In the genomic region with DNA sequence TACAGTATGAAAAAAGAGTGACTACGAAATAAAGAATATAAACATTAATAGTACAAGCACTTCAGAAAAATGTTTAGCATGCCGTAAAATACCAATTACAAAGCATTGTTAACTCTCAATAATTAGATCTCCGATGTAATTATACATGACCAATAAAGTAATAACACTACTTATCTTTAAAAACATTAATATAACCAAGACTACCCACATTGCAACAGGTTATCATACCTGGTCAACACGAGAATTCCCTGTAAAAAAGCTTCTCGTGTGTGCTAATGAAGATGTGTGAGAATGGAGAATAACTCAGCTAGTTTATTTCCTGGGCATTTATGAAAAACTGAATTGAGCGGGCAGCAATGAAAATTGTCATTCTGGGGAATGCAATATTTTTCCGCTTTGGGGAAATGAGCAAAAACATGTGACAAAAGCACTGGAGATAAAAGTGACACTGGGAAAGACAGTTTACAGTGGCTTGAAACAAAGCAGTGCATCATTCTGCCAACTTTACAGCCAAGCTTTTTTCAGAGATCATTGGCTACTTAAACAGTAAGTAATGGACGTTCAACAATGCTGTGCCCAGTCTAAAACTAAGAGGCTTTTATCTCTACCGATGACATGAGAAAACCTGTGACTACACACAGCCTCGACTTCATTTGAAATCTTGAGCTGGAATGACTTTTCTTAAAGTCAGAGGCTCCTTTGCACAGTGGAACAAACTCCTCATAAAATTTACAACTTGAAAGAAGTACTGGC, we compare ENCODE assay signal across 9 cellular contexts. TPM values are rescaled to one million over a fixed set of nuclear protein-coding genes. Genes with fewer than 3 reads are reported as not detected.
DNase-seq lines count a peak whose midpoint lies in the region; TF ChIP-seq lines count a peak whose summit lies in the region.
"Had no signal": no experiment of that assay in that cellular context is flagged by ENCODE, and none has a peak within 500 bp of the region (broad histone marks: within the 10 kb centered on the region; RNA-seq: fewer than 3 reads in every experiment).

No MANE protein-coding gene starts in this region.

- H3K27me3 Mint-ChIP-seq in CD4-positive, alpha-beta memory T cell: no peaks in the 10 kb centered on the region
- no peaks in the 10 kb centered on the region for H3K27me3 Mint-ChIP-seq in dendritic cell treated with granulocyte-macrophage colony-stimulating factor and Interleukin-4, amounts not matched to agents 40 ng/mL and 50 ng/mL, for 4 days
- H3K27me3 Mint-ChIP-seq in progenitor cell of endocrine pancreas: no peaks in the 10 kb centered on the region

- POLR2A ChIA-PET in CD4-positive, alpha-beta memory T cell (lab: Charles Lee; ENCODE audit: partially characterized antibody): interaction anchor here (0.8 to 2.5 kb wide), 11 partner anchors 7 to 122 kb away, joined by 3 to 13 read pairs (median 7); no protein-coding TSS in a partner anchor
- POLR2A ChIA-PET in GM10248 (lab: Yijun Ruan, JAX): interaction anchor here (1.6 kb wide), 1 partner anchor 41 kb away, joined by 6 read pairs; no protein-coding TSS in a partner anchor

- H3K27ac ChIP-seq in CD4-positive, alpha-beta memory T cell (ENCODE audit: low read depth, low read length): peak overlapping the region; percentile 86

- H3K9me3 Mint-ChIP-seq in CD4-positive, alpha-beta memory T cell: peaks cover 0 to 4% (median 0%) of the 10 kb centered on the region in 8 donors
- no peaks in the 10 kb centered on the region for H3K9me3 Mint-ChIP-seq in dendritic cell treated with granulocyte-macrophage colony-stimulating factor and Interleukin-4, amounts not matched to agents 40 ng/mL and 50 ng/mL, for 4 days
- no peaks in the 10 kb centered on the region for H3K9me3 Mint-ChIP-seq in progenitor cell of endocrine pancreas (ENCODE audit: low read depth)

- TF ChIP-seq CTCF in LNCaP clone FGC (IDR thresholded peaks at IDR 0.05; ENCODE audit: control insufficient read depth, extremely low read depth, insufficient read depth) (no peak), progenitor cell of endocrine pancreas (IDR thresholded peaks at IDR 0.05; ENCODE audit: unreplicated experiment) (no peak), GM10248 (IDR thresholded peaks at IDR 0.05; ENCODE audit: control extremely low read depth, extremely low read depth, low read depth, missing control alignments) (no peak)

- no peaks in the 10 kb centered on the region for H3K9me3 ChIP-seq in CD4-positive, alpha-beta memory T cell (ENCODE audit: control insufficient read depth in 1 of 2, low read length in 2 of 2)

- peaks cover 87% of the 10 kb centered on the region for H3K4me1 ChIP-seq in CD4-positive, alpha-beta memory T cell (ENCODE audit: insufficient read depth, low read length)

- H3K27me3 ChIP-seq in CD4-positive, alpha-beta memory T cell (ENCODE audit: insufficient read depth, low read length): no peaks in the 10 kb centered on the region

- intact Hi-C loops in CD4-positive, alpha-beta memory T cell (cut with micrococcal nuclease): no loop called here
- intact Hi-C loops in dendritic cell treated with granulocyte-macrophage colony-stimulating factor and Interleukin-4, amounts not matched to agents 40 ng/mL and 50 ng/mL, for 4 days (cut with micrococcal nuclease): loop anchor here (5.0 kb wide), 3 partner anchors 33 to 123 kb away; partner anchors contain the start of gene ITPKB

- peak overlapping the region; percentile 79 to 88 (median 84) for H3K4me3 Mint-ChIP-seq in CD4-positive, alpha-beta memory T cell
- no peak overlapping the region for H3K4me3 Mint-ChIP-seq in dendritic cell treated with granulocyte-macrophage colony-stimulating factor and Interleukin-4, amounts not matched to agents 40 ng/mL and 50 ng/mL, for 4 days
- peak overlapping the region; percentile 70 for H3K4me3 Mint-ChIP-seq in progenitor cell of endocrine pancreas (ENCODE audit: low read depth)

- CTCF ChIA-PET in CD4-positive, alpha-beta memory T cell (lab: Charles Lee; ENCODE audit: partially characterized antibody): interaction anchor here (1.0 to 2.8 kb wide), 7 partner anchors 12 to 96 kb away, joined by 3 to 7 read pairs (median 4); partner anchors contain the start of gene ITPKB
- CTCF ChIA-PET in GM10248 (lab: Yijun Ruan, JAX): interaction anchor here (0.8 to 3.1 kb wide), 8 partner anchors 11 to 45 kb away, joined by 3 to 12 read pairs (median 4); no protein-coding TSS in a partner anchor

- H3K36me3 Mint-ChIP-seq in CD4-positive, alpha-beta memory T cell: peaks cover 10 to 56% of the 10 kb centered on the region in 2 donors
- H3K36me3 Mint-ChIP-seq in dendritic cell treated with granulocyte-macrophage colony-stimulating factor and Interleukin-4, amounts not matched to agents 40 ng/mL and 50 ng/mL, for 4 days (ENCODE audit: low read depth): peaks cover 29% of the 10 kb centered on the region
- H3K36me3 Mint-ChIP-seq in progenitor cell of endocrine pancreas (ENCODE audit: insufficient read depth): no peaks in the 10 kb centered on the region

- H3K36me3 ChIP-seq in CD4-positive, alpha-beta memory T cell (ENCODE audit: insufficient read depth, low read length): peaks cover 8% of the 10 kb centered on the region

- H3K4me3 ChIP-seq in CD4-positive, alpha-beta memory T cell (ENCODE audit: low read length in 2 of 2): peak overlapping the region in 1 of 2 donors; percentile 68
- H3K4me3 ChIP-seq in LNCaP clone FGC (ENCODE audit: low read depth, low read length): peak overlapping the region; percentile 66; the same call in 1 of the 2 replicates

- H3K4me1 Mint-ChIP-seq in CD4-positive, alpha-beta memory T cell: peaks cover 60 to 92% (median 80%) of the 10 kb centered on the region in 4 donors
- peaks cover 34% of the 10 kb centered on the region for H3K4me1 Mint-ChIP-seq in dendritic cell treated with granulocyte-macrophage colony-stimulating factor and Interleukin-4, amounts not matched to agents 40 ng/mL and 50 ng/mL, for 4 days (ENCODE audit: low read depth)
- peaks cover 3% of the 10 kb centered on the region for H3K4me1 Mint-ChIP-seq in progenitor cell of endocrine pancreas (ENCODE audit: low read depth)

- DNase-seq in CD4-positive, alpha-beta memory T cell: no peak
- DNase-seq in LNCaP clone FGC (ENCODE audit: low read depth): no peak
- no peak for DNase-seq in progenitor cell of endocrine pancreas (ENCODE audit: low spot score, unreplicated experiment)
- no peak for DNase-seq in COLO668 (lab: John Stamatoyannopoulos, UW; ENCODE audit: unreplicated experiment)
- no peak for DNase-seq in NCI-H1105 (lab: John Stamatoyannopoulos, UW)
- DNase-seq in GM10248 (ENCODE audit: extremely low spot score): no peak
- DNase-seq in NCI-H1417 (lab: John Stamatoyannopoulos, UW): no peak
- DNase-seq: foreskin melanocyte had no signal

- peak overlapping the region; percentile 85 to 96 (median 89) for H3K27ac Mint-ChIP-seq in CD4-positive, alpha-beta memory T cell
- H3K27ac Mint-ChIP-seq in dendritic cell treated with granulocyte-macrophage colony-stimulating factor and Interleukin-4, amounts not matched to agents 40 ng/mL and 50 ng/mL, for 4 days: peak overlapping the region; percentile 87
- H3K27ac Mint-ChIP-seq in progenitor cell of endocrine pancreas: peak overlapping the region; percentile 71

RNA-seq across cellular contexts. Expression of gene ITPKB, which starts 34.7 kb away (rescaled TPM):
- total RNA-seq in CD4-positive, alpha-beta memory T cell: 100 to 1,000 TPM; 156 to 159 TPM
- polyA plus RNA-seq in CD4-positive, alpha-beta memory T cell: 10 to 100 TPM; 52.2 to 52.3 TPM
- total RNA-seq in progenitor cell of endocrine pancreas: 9.3 and 9.8 TPM in 2 replicates

Comparison
In these comparisons a context has a peak if more than half of its experiments do, and no peak if none do; other contexts are left out.
1. RNA of gene ITPKB, which starts 34.7 kb away (total RNA-seq): 156 to 159 TPM in CD4-positive, alpha-beta memory T cell; 9.3 to 9.8 TPM in progenitor cell of endocrine pancreas; every median in the first group is over 10 times any median in the second.
2. Peak in every context shown above with its lines, with median percentiles within 50 percentile points of each other: H3K27ac Mint-ChIP-seq.